ENCODE assay signal across 21 cellular contexts in genomic region chr10:116910924-116911323, GRCh38.
"Had no signal": no experiment of that assay in that cellular context is flagged by ENCODE, and none has a peak within 500 bp of the region (broad histone marks: within the 10 kb centered on the region; RNA-seq: fewer than 3 reads in every experiment).

No MANE protein-coding gene starts in this region.

- H3K4me1 Mint-ChIP-seq: activated naive CD4-positive, alpha-beta T cell treated with anti-CD3 and anti-CD28 coated beads, Interleukin-2, amount 50 U/mL, for 24 hours had no signal

- H3K9me3 Mint-ChIP-seq: activated naive CD4-positive, alpha-beta T cell treated with anti-CD3 and anti-CD28 coated beads, Interleukin-2, amount 50 U/mL, for 24 hours; activated T-cell treated with anti-CD3 and anti-CD28 coated beads, Interleukin-2, amount 50 U/mL, for 72 hours; mesothelial cell of epicardium; nephron progenitor cell had no signal

- H3K4me3 Mint-ChIP-seq: activated naive CD4-positive, alpha-beta T cell treated with anti-CD3 and anti-CD28 coated beads, Interleukin-2, amount 50 U/mL, for 24 hours; activated T-cell treated with anti-CD3 and anti-CD28 coated beads, Interleukin-2, amount 50 U/mL, for 72 hours; mesothelial cell of epicardium; nephron progenitor cell had no signal

- H3K27ac Mint-ChIP-seq: activated naive CD4-positive, alpha-beta T cell treated with anti-CD3 and anti-CD28 coated beads, Interleukin-2, amount 50 U/mL, for 24 hours; activated T-cell treated with anti-CD3 and anti-CD28 coated beads, Interleukin-2, amount 50 U/mL, for 72 hours; mesothelial cell of epicardium; nephron progenitor cell; progenitor cell of endocrine pancreas had no signal

- ATAC-seq: activated T-cell treated with anti-CD3 and anti-CD28 coated beads, Interleukin-2, amount 50 U/mL, for 72 hours; lower lobe of right lung had no signal

- H3K27me3 Mint-ChIP-seq: progenitor cell of endocrine pancreas had no signal

- H3K36me3 Mint-ChIP-seq: activated naive CD4-positive, alpha-beta T cell treated with anti-CD3 and anti-CD28 coated beads, Interleukin-2, amount 50 U/mL, for 24 hours had no signal

- H3K27ac ChIP-seq: adrenal gland, lower lobe of right lung, tibial artery, WERI-Rb-1 had no signal

- DNase-seq: activated CD4-positive, alpha-beta T cell treated with anti-CD3 and anti-CD28 coated beads for 1 hour; activated CD8-positive, alpha-beta memory T cell treated with anti-CD3 and anti-CD28 coated beads for 24 hours; activated CD8-positive, alpha-beta memory T cell treated with anti-CD3 and anti-CD28 coated beads, Interleukin-2, amount 50 U/mL, for 48 hours; activated gamma-delta T cell; activated T-cell treated with anti-CD3 and anti-CD28 coated beads, Interleukin-2, amount 50 U/mL, for 72 hours; adrenal gland; hypothalamus; islet precursor cell; lower lobe of right lung; nephron progenitor cell; occipital lobe; stimulated activated CD4-positive, alpha-beta T cell treated with anti-CD3 and anti-CD28 coated beads, Interleukin-12 subunit alpha, Interleukin-12 subunit beta, amount 100 ng/mL, for 4 hours; stimulated activated CD4-positive, alpha-beta T cell treated with anti-CD3 and anti-CD28 coated beads, Interleukin-1b, Interleukin-23, amount 100 ng/mL, for 48 hours; stimulated activated CD8-positive, alpha-beta memory T cell treated with anti-CD3 and anti-CD28 coated beads, Interleukin-4, amount 100 ng/mL, for 48 hours; stimulated activated naive CD4-positive, alpha-beta T cell; T-helper 2 cell; tibial artery; WERI-Rb-1 had no signal
